ENCODE assay signal across 24 cellular contexts in genomic region chr5:180910182-180910581, GRCh38. TPM values are rescaled to one million over a fixed set of nuclear protein-coding genes. Genes with fewer than 3 reads are reported as not detected.
"Had no signal": no experiment of that assay in that cellular context is flagged by ENCODE, and none has a peak within 500 bp of the region (broad histone marks: within the 10 kb centered on the region; RNA-seq: fewer than 3 reads in every experiment).

No MANE protein-coding gene starts in this region.

- DNase-seq: activated CD4-positive, alpha-beta T cell treated with anti-CD3 and anti-CD28 coated beads, Interleukin-2, amount 50 U/mL, for 1 hour; activated CD8-positive, alpha-beta memory T cell treated with anti-CD3 and anti-CD28 coated beads, Interleukin-2, amount 50 U/mL, for 4 hours; activated CD8-positive, alpha-beta T cell treated with anti-CD3 and anti-CD28 coated beads, Interleukin-2, amount 10 ng/mL, durations not matched to agents 7 days and 5 days; activated effector memory CD4-positive, alpha-beta T cell treated with Interleukin-2 at 50 U/mL for 16 hours; activated naive CD4-positive, alpha-beta T cell treated with anti-CD3 and anti-CD28 coated beads for 36 hours; activated naive CD8-positive, alpha-beta T cell treated with anti-CD3 and anti-CD28 coated beads, Interleukin-2, amount 10 ng/mL, durations not matched to agents 7 days and 5 days; activated T-cell treated with anti-CD3 and anti-CD28 coated beads, Interleukin-2, amount 50 U/mL, for 4 hours; amniotic stem cell; effector memory CD4-positive, alpha-beta T cell; naive thymus-derived CD8-positive, alpha-beta T cell; spleen; stimulated activated CD4-positive, alpha-beta T cell treated with anti-CD3 and anti-CD28 coated beads, Interleukin-4, amount 100 ng/mL, for 4 hours; stomach; T-helper 17 cell; uterus had no signal

- H3K36me3 Mint-ChIP-seq: activated naive CD8-positive, alpha-beta T cell treated with anti-CD3 and anti-CD28 coated beads, Interleukin-2, amount 10 ng/mL, durations not matched to agents 7 days and 5 days; naive thymus-derived CD8-positive, alpha-beta T cell had no signal

- H3K36me3 ChIP-seq: breast epithelium, prostate gland, spleen, stomach, suprapubic skin, tibial nerve, uterus had no signal

- H3K9me3 ChIP-seq: breast epithelium, prostate gland, spleen, stomach, suprapubic skin, tibial nerve, uterus had no signal

- H3K4me1 Mint-ChIP-seq: central memory CD8-positive, alpha-beta T cell; T-helper 17 cell had no signal

- H3K4me3 Mint-ChIP-seq: activated CD8-positive, alpha-beta T cell treated with anti-CD3 and anti-CD28 coated beads, Interleukin-2, amount 10 ng/mL, durations not matched to agents 7 days and 5 days; activated naive CD4-positive, alpha-beta T cell treated with anti-CD3 and anti-CD28 coated beads for 36 hours; activated naive CD8-positive, alpha-beta T cell treated with anti-CD3 and anti-CD28 coated beads, Interleukin-2, amount 10 ng/mL, durations not matched to agents 7 days and 5 days; activated T-cell treated with anti-CD3 and anti-CD28 coated beads, Interleukin-2, amount 50 U/mL, for 4 hours; central memory CD8-positive, alpha-beta T cell; naive thymus-derived CD8-positive, alpha-beta T cell; T-helper 17 cell had no signal

- H3K9me3 Mint-ChIP-seq: activated naive CD4-positive, alpha-beta T cell treated with anti-CD3 and anti-CD28 coated beads for 36 hours; activated T-cell treated with anti-CD3 and anti-CD28 coated beads, Interleukin-2, amount 50 U/mL, for 4 hours; central memory CD8-positive, alpha-beta T cell had no signal

- H3K27ac ChIP-seq: breast epithelium, foreskin keratinocyte, prostate gland, suprapubic skin, tibial nerve, uterus had no signal

- H3K27ac Mint-ChIP-seq: activated CD8-positive, alpha-beta T cell treated with anti-CD3 and anti-CD28 coated beads, Interleukin-2, amount 10 ng/mL, durations not matched to agents 7 days and 5 days; activated naive CD4-positive, alpha-beta T cell treated with anti-CD3 and anti-CD28 coated beads for 36 hours; activated naive CD8-positive, alpha-beta T cell treated with anti-CD3 and anti-CD28 coated beads, Interleukin-2, amount 10 ng/mL, durations not matched to agents 7 days and 5 days; T-helper 17 cell had no signal

- ATAC-seq: activated CD8-positive, alpha-beta T cell treated with anti-CD3 and anti-CD28 coated beads, Interleukin-2, amount 10 ng/mL, durations not matched to agents 7 days and 5 days; activated T-cell treated with anti-CD3 and anti-CD28 coated beads, Interleukin-2, amount 50 U/mL, for 4 hours; naive thymus-derived CD8-positive, alpha-beta T cell; T-helper 17 cell had no signal

- H3K27me3 ChIP-seq: breast epithelium, stomach, tibial nerve, uterus had no signal

- H3K4me1 ChIP-seq: breast epithelium, foreskin keratinocyte, prostate gland, suprapubic skin, tibial nerve had no signal

- H3K4me3 ChIP-seq: breast epithelium, prostate gland, stomach, suprapubic skin, tibial nerve, uterus had no signal

RNA-seq across cellular contexts. Expression of gene BTNL8, which starts 11.2 kb away (rescaled TPM):
- total RNA-seq: activated CD8-positive, alpha-beta T cell treated with anti-CD3 and anti-CD28 coated beads, Interleukin-2, amount 10 ng/mL, durations not matched to agents 7 days and 5 days; activated naive CD4-positive, alpha-beta T cell treated with anti-CD3 and anti-CD28 coated beads for 36 hours; activated naive CD8-positive, alpha-beta T cell treated with anti-CD3 and anti-CD28 coated beads, Interleukin-2, amount 10 ng/mL, durations not matched to agents 7 days and 5 days; activated T-cell treated with anti-CD3 and anti-CD28 coated beads, Interleukin-2, amount 50 U/mL, for 4 hours; dermis microvascular lymphatic vessel endothelial cell; foreskin keratinocyte; glomerular endothelial cell; naive thymus-derived CD8-positive, alpha-beta T cell; osteocyte; T-helper 17 cell; tibial nerve had no signal
